In genomic region chr19:1382250-1382649, GRCh38 we compare ENCODE assay signal across 17 cellular contexts. TPM values are rescaled to one million over a fixed set of nuclear protein-coding genes. Genes with fewer than 3 reads are reported as not detected.
DNase-seq lines count a peak whose midpoint lies in the region; ATAC-seq and TF ChIP-seq lines count a peak whose summit lies in the region.
"Had no signal": no experiment of that assay in that cellular context is flagged by ENCODE, and none has a peak within 500 bp of the region (broad histone marks: within the 10 kb centered on the region; RNA-seq: fewer than 3 reads in every experiment).

No MANE protein-coding gene starts in this region.

- no peak overlapping the region for H3K9ac ChIP-seq in KMS-11

- no peak overlapping the region for H3K4me3 Mint-ChIP-seq in CD4-positive, alpha-beta T cell

- no peaks in the 10 kb centered on the region for H3K9me3 Mint-ChIP-seq in CD4-positive, alpha-beta T cell

- ATAC-seq in CD4-positive, alpha-beta T cell (ENCODE audit: poor library complexity): no peak
- ATAC-seq in HG03175 (IDR thresholded peaks at IDR 0.05; ENCODE audit: unreplicated experiment): no peak

- POLR2A ChIA-PET in CD4-positive, alpha-beta T cell (lab: Charles Lee): interaction anchor here (0.8 kb wide), 1 partner anchor 102 kb away, joined by 3 read pairs; no protein-coding TSS in a partner anchor

- H4K20me1 ChIP-seq in KMS-11 (ENCODE audit: insufficient read depth): no peaks in the 10 kb centered on the region

- no peak overlapping the region for H2AFZ ChIP-seq in KMS-11 (ENCODE audit: low read depth)

- H3K4me2 ChIP-seq in KMS-11: 0 out of 2 replicates have a peak overlapping the region, but pooled peaks have one; percentile 12

- no peaks in the 10 kb centered on the region for H3K27me3 ChIP-seq in CD4-positive, alpha-beta T cell (ENCODE audit: control insufficient read depth, insufficient read depth, low read length)
- H3K27me3 ChIP-seq in KMS-11 (ENCODE audit: insufficient read depth, low read depth) (no peaks in the 10 kb centered on the region; the same call in 1 of the 2 replicates), dorsolateral prefrontal cortex (no peaks in the 10 kb centered on the region)

- H3K9me3 ChIP-seq in CD4-positive, alpha-beta T cell (ENCODE audit: control insufficient read depth, low read length): no peaks in the 10 kb centered on the region
- H3K9me3 ChIP-seq: A549 had no signal

- peaks cover 24% of the 10 kb centered on the region for H3K36me3 Mint-ChIP-seq in CD4-positive, alpha-beta T cell (ENCODE audit: low read depth)

- H3K4me1 ChIP-seq in KMS-11 (ENCODE audit: low read depth, poor library complexity, severe bottlenecking): peaks cover 14% of the 10 kb centered on the region

- H3K4me1 Mint-ChIP-seq in CD4-positive, alpha-beta T cell (ENCODE audit: low read depth): peaks cover 19% of the 10 kb centered on the region

- TF ChIP-seq CTCF in CD4-positive, alpha-beta T cell (IDR thresholded peaks at IDR 0.05): no peak
- TF ChIP-seq CTCF in KMS-11 (conservative IDR thresholded peaks at IDR 0.05; ENCODE audit: low read depth, low read length) (no peak), dorsolateral prefrontal cortex (IDR thresholded peaks at IDR 0.05 in 54 of 56, conservative IDR thresholded peaks at IDR 0.05 in 2 of 56; ENCODE audit: low read depth in 1 of 56, partially characterized antibody in 56 of 56) (no peak)

- H3K4me3 ChIP-seq in KMS-11 (IDR thresholded peaks at IDR 0.05; ENCODE audit: insufficient read depth, low read depth, low read length): no peak overlapping the region
- no peak overlapping the region for H3K4me3 ChIP-seq in dorsolateral prefrontal cortex
- H3K4me3 ChIP-seq: A549, GM12878 had no signal

- intact Hi-C loops in CD4-positive, alpha-beta T cell (cut with DNase I, micrococcal nuclease): no loop called here
- intact Hi-C loops in dorsolateral prefrontal cortex (cut with DNase I): loop anchor here in 1 of 2 donors (2.0 kb wide), 1 partner anchor 27 kb away; a partner anchor contains a TSS

- H3K27ac ChIP-seq in CD4-positive, alpha-beta T cell (ENCODE audit: low read depth, low read length): no peak overlapping the region
- no peak overlapping the region for H3K27ac ChIP-seq in KMS-11
- H3K27ac ChIP-seq in dorsolateral prefrontal cortex: peak overlapping the region in 58 of 59 donors; percentile 6 to 100 (median 96)
- peak overlapping the region; percentile 90 for H3K27ac ChIP-seq in substantia nigra (ENCODE audit: low read depth, low read length, poor library complexity, severe bottlenecking)
- H3K27ac ChIP-seq: A549, C4-2B had no signal

- CTCF ChIA-PET in CD4-positive, alpha-beta T cell (lab: Charles Lee): interaction anchor here (0.9 to 2.0 kb wide), 2 partner anchors 10 to 138 kb away, joined by 4 to 8 read pairs; no protein-coding TSS in a partner anchor

- H3K27ac Mint-ChIP-seq in CD4-positive, alpha-beta T cell: peak overlapping the region; percentile 98

- in situ Hi-C loops in G401 (cut with HindIII; ENCODE audit: low sequenced_read_pairs): no loop called here

- peaks cover 11% of the 10 kb centered on the region for H3K27me3 Mint-ChIP-seq in CD4-positive, alpha-beta T cell

- DNase-seq in CD4-positive, alpha-beta T cell: no peak
- DNase-seq in dorsolateral prefrontal cortex: no peak
- DNase-seq in substantia nigra (lab: John Stamatoyannopoulos, UW): no peak
- no peak for DNase-seq in G401 (ENCODE audit: low spot score)
- DNase-seq in kidney glomerular epithelial cell (lab: John Stamatoyannopoulos, UW): no peak
- DNase-seq: AML-193; CD4-positive, alpha-beta memory T cell; DMS153; DMS79; GOT3; H7; KG1 had no signal

- peaks cover 15% of the 10 kb centered on the region for H3K79me2 ChIP-seq in KMS-11 (ENCODE audit: insufficient read depth, low read depth)

- no peaks in the 10 kb centered on the region for H3K36me3 ChIP-seq in KMS-11 (ENCODE audit: insufficient read depth)

RNA-seq across cellular contexts. Expression of gene NDUFS7, which starts 1.5 kb away (rescaled TPM):
- 10 to 100 TPM; 40.0 to 42.6 TPM for total RNA-seq in CD4-positive, alpha-beta T cell
- total RNA-seq in dorsolateral prefrontal cortex: 100 to 1,000 TPM; 105 to 222 (median 151) TPM
- 123 TPM in 2 replicates for total RNA-seq in G401 (2014; rRNA removed; shearing (Covaris generic))

RNA-seq across cellular contexts. Expression of gene GAMT, which starts 19.1 kb away (rescaled TPM):
- 10 to 100 TPM; 11.0 to 13.0 TPM for total RNA-seq in CD4-positive, alpha-beta T cell
- total RNA-seq in dorsolateral prefrontal cortex: 10 to 100 TPM; 30.0 to 91.1 (median 47.4) TPM
- total RNA-seq in G401 (2014; rRNA removed; shearing (Covaris generic)): 110 and 116 TPM in 2 replicates

RNA-seq across cellular contexts. Expression of gene DAZAP1, which starts 25.1 kb away (rescaled TPM):
- 100 to 1,000 TPM; 128 to 133 TPM for total RNA-seq in CD4-positive, alpha-beta T cell
- total RNA-seq in dorsolateral prefrontal cortex: 100 to 1,000 TPM in 3 of 120 experiments, 10 to 100 TPM in 117; 46.4 to 115 (median 70.5) TPM
- 153 and 193 TPM in 2 replicates for total RNA-seq in G401 (2014; rRNA removed; shearing (Covaris generic))

RNA-seq across cellular contexts. Expression of gene RPS15, which starts 55.9 kb away (rescaled TPM):
- 1,000 to 10,000 TPM; 2,193 to 2,200 TPM for total RNA-seq in CD4-positive, alpha-beta T cell
- 100 to 1,000 TPM; 343 to 670 (median 497) TPM for total RNA-seq in dorsolateral prefrontal cortex
- 1,108 and 1,164 TPM in 2 replicates for total RNA-seq in G401 (2014; rRNA removed; shearing (Covaris generic))

Comparison
In these comparisons a context has a peak if more than half of its experiments do, and no peak if none do; other contexts are left out.
1. H3K27ac ChIP-seq: peak in dorsolateral prefrontal cortex (58 of 59) and substantia nigra (single experiment); none in CD4-positive, alpha-beta T cell (single experiment) and KMS-11 (single experiment).